9 cellular contexts compared by ENCODE assay signal in genomic region chr17:76567634-76568432, GRCh38. TPM values are rescaled to one million over a fixed set of nuclear protein-coding genes. Genes with fewer than 3 reads are reported as not detected.
DNase-seq lines count a peak whose midpoint lies in the region; ATAC-seq, FAIRE-seq and TF ChIP-seq lines count a peak whose summit lies in the region.
"Had no signal": no experiment of that assay in that cellular context is flagged by ENCODE, and none has a peak within 500 bp of the region (broad histone marks: within the 10 kb centered on the region; RNA-seq: fewer than 3 reads in every experiment).

No MANE protein-coding gene starts in this region.

- no peaks in the 10 kb centered on the region for H3K9me3 Mint-ChIP-seq in CD8-positive, alpha-beta T cell
- no peaks in the 10 kb centered on the region for H3K9me3 Mint-ChIP-seq in naive thymus-derived CD8-positive, alpha-beta T cell

- H4K20me1 ChIP-seq in GM12878 (ENCODE audit: control insufficient read depth, insufficient read depth) (no peaks in the 10 kb centered on the region; the same call in 1 of the 2 replicates), PC-9 (ENCODE audit: insufficient read depth) (peaks cover 16% of the 10 kb centered on the region)

- peaks cover 19% of the 10 kb centered on the region for H3K4me1 ChIP-seq in CD8-positive, alpha-beta T cell (ENCODE audit: insufficient read depth, low read length)
- peaks cover 7% of the 10 kb centered on the region for H3K4me1 ChIP-seq in GM12878 (ENCODE audit: control insufficient read depth, insufficient read depth, low read length)
- H3K4me1 ChIP-seq in SJCRH30 = peaks cover 7% of the 10 kb centered on the region
- H3K4me1 ChIP-seq in PC-9 (replicated peaks; ENCODE audit: insufficient read depth) = no peaks in the 10 kb centered on the region

- peaks cover 35% of the 10 kb centered on the region for H3K36me3 Mint-ChIP-seq in CD8-positive, alpha-beta T cell
- H3K36me3 Mint-ChIP-seq in naive thymus-derived CD8-positive, alpha-beta T cell = peaks cover 0 to 39% (median 13%) of the 10 kb centered on the region in 3 donors

- CTCF ChIA-PET in CD8-positive, alpha-beta T cell (lab: Charles Lee) = interaction anchor here (0.8 to 4.1 kb wide), 4 partner anchors 10 to 45 kb away, joined by 3 to 19 read pairs (median 11); partner anchors contain the start of gene ST6GALNAC2
- CTCF ChIA-PET in GM12878 (lab: Yijun Ruan, JAX) = interaction anchor here (0.6 to 2.6 kb wide), 8 partner anchors 10 to 113 kb away, joined by 3 to 17 read pairs (median 4); partner anchors contain the start of gene ST6GALNAC2
- CTCF ChIA-PET in PC-9 (lab: Charles Lee) = interaction anchor here (0.7 kb wide), 1 partner anchor 57 kb away, joined by 4 read pairs; no protein-coding TSS in a partner anchor

- H3F3A ChIP-seq in PC-9 (ENCODE audit: insufficient read depth, low read depth) = peaks cover 22% of the 10 kb centered on the region

- no TSS peak for BruUV-seq in GM12878 (replicated peaks; lab: Mats Ljungman, UMichigan)
- no TSS peak for BruUV-seq in PC-9 (replicated peaks; lab: Mats Ljungman, UMichigan)

- peak in 1 of 2 experiments; percentile 22; a peak in 1 of 4 replicates for TF ChIP-seq EP300 in GM12878 (IDR thresholded peaks at IDR 0.05; ENCODE audit: borderline replicate concordance in 1 of 2, control insufficient read depth in 1 of 2, low read depth in 2 of 2, low read length in 2 of 2)

- H3K36me3 ChIP-seq in CD8-positive, alpha-beta T cell (ENCODE audit: insufficient read depth, low read length) = no peaks in the 10 kb centered on the region
- peaks cover 3 to 14% of the 10 kb centered on the region in 2 experiments; a peak in 3 of 4 replicates for H3K36me3 ChIP-seq in GM12878 (ENCODE audit: control insufficient read depth in 2 of 2, insufficient read depth in 2 of 2, low read length in 1 of 2)
- peaks cover 29% of the 10 kb centered on the region for H3K36me3 ChIP-seq in SJCRH30
- no peaks in the 10 kb centered on the region for H3K36me3 ChIP-seq in PC-9 (ENCODE audit: low read depth)

- POLR2A ChIA-PET in CD8-positive, alpha-beta T cell (lab: Charles Lee) = interaction anchor here (0.7 to 1.5 kb wide), 3 partner anchors 10 to 45 kb away, joined by 3 to 5 read pairs (median 3); no protein-coding TSS in a partner anchor
- POLR2A ChIA-PET in GM12878 (lab: Charles Lee) (interaction anchor here (1.3 kb wide), 1 partner anchor 9 kb away, joined by 6 read pairs; no protein-coding TSS in a partner anchor), PC-9 (lab: Charles Lee; ENCODE audit: unreplicated experiment) (interaction anchor here (0.5 to 0.6 kb wide), 3 partner anchors 11 to 122 kb away, joined by 4 to 9 read pairs (median 7); no protein-coding TSS in a partner anchor)
- POLR2A ChIA-PET in naive thymus-derived CD8-positive, alpha-beta T cell (lab: Charles Lee) = interaction anchor here (0.6 to 1.8 kb wide), 5 partner anchors 10 to 530 kb away, joined by 3 to 5 read pairs (median 5); partner anchors contain the start of gene PRCD

- no peaks in the 10 kb centered on the region for H3K9me3 ChIP-seq in CD8-positive, alpha-beta T cell (ENCODE audit: low read length)
- H3K9me3 ChIP-seq in GM12878 (replicated peaks; ENCODE audit: control insufficient read depth, insufficient read depth, low read length) (no peaks in the 10 kb centered on the region), SJCRH30 (replicated peaks) (no peaks in the 10 kb centered on the region), PC-9 (ENCODE audit: insufficient read depth, low read depth) (no peaks in the 10 kb centered on the region)

- peak; percentile 35 for ATAC-seq in CD8-positive, alpha-beta T cell
- ATAC-seq in GM12878 = peak; percentile 63
- peak; percentile 46 to 65 for ATAC-seq in naive thymus-derived CD8-positive, alpha-beta T cell

- H3K9ac ChIP-seq in GM12878 (ENCODE audit: control insufficient read depth, insufficient read depth, low read length) = no peak overlapping the region

- H3K4me3 Mint-ChIP-seq in CD8-positive, alpha-beta T cell = no peak overlapping the region
- H3K4me3 Mint-ChIP-seq in naive thymus-derived CD8-positive, alpha-beta T cell = peak overlapping the region in 5 of 10 donors; percentile 40 to 64 (median 41)

- no peak for TF ChIP-seq CTCF in CD8-positive, alpha-beta T cell (IDR thresholded peaks at IDR 0.05)
- TF ChIP-seq CTCF in GM12878 (IDR thresholded peaks at IDR 0.05 in 2 of 3, conservative IDR thresholded peaks at IDR 0.05 in 1 of 3; ENCODE audit: control insufficient read depth in 2 of 3, extremely low read depth in 1 of 3, insufficient read depth in 1 of 3, low read depth in 3 of 3, low read length in 3 of 3) (no peak), GM13976 (IDR thresholded peaks at IDR 0.05; ENCODE audit: borderline replicate concordance, control extremely low read depth, extremely low read depth, insufficient read depth, missing control alignments) (no peak), PC-9 (conservative IDR thresholded peaks at IDR 0.05) (no peak)

- intact Hi-C loops in CD8-positive, alpha-beta T cell (cut with DNase I, micrococcal nuclease) = loop anchor here in 1 of 2 experiments (2.0 kb wide), 1 partner anchor 17 kb away; the partner anchor contains the start of gene ST6GALNAC2
- intact Hi-C loops in GM12878 (cut with micrococcal nuclease; ENCODE audit: unreplicated experiment) (loop anchor here (10.0 kb wide), 1 partner anchor 127 kb away; no protein-coding TSS in a partner anchor), PC-9 (cut with micrococcal nuclease; ENCODE audit: unreplicated experiment) (no loop called here)

- H2AFZ ChIP-seq in GM12878 (ENCODE audit: control insufficient read depth, low read depth, low read length) = no peak overlapping the region
- H2AFZ ChIP-seq in PC-9 = no peak overlapping the region

- WGBS in GM12878 (ENCODE audit: insufficient coverage, insufficient replicate concordance, low lambda C conversion rate, missing lambda C conversion rate) = 52% methylated on average over 14 of the region's 14 CpGs

- no peak for FAIRE-seq in GM12878 (lab: Jason Lieb, UNC)
- FAIRE-seq: HTR-8/SVneo had no signal

- no peak overlapping the region for H3K4me3 ChIP-seq in CD8-positive, alpha-beta T cell (ENCODE audit: low read depth, low read length)
- H3K4me3 ChIP-seq in GM12878 (no peak overlapping the region), SJCRH30 (no peak overlapping the region), PC-9 (no peak overlapping the region)

- RAD21 ChIA-PET in GM12878 (lab: Charles Lee; ENCODE audit: unreplicated experiment) = interaction anchor here (0.5 to 1.6 kb wide), 3 partner anchors 57 to 689 kb away, joined by 3 to 5 read pairs (median 4); no protein-coding TSS in a partner anchor

- no peak for DNase-seq in CD8-positive, alpha-beta T cell
- DNase-seq in KG1 (lab: John Stamatoyannopoulos, UW) (peak; percentile 34), GM12878 (ENCODE audit: low read depth, low spot score) (no peak), GM13976 (ENCODE audit: low spot score) (no peak), NCI-H526 treated with DMSO at 0.1 percent for 48 hours (lab: John Stamatoyannopoulos, UW) (no peak), SJCRH30 (no peak), PC-9 (no peak)
- peak in 2 of 10 donors; percentile 17 to 19 for DNase-seq in naive thymus-derived CD8-positive, alpha-beta T cell

- H3K4me1 Mint-ChIP-seq in CD8-positive, alpha-beta T cell (ENCODE audit: low read depth) = peaks cover 39% of the 10 kb centered on the region
- peaks cover 22 to 43% (median 40%) of the 10 kb centered on the region in 4 donors for H3K4me1 Mint-ChIP-seq in naive thymus-derived CD8-positive, alpha-beta T cell

- TF ChIP-seq POLR2A in GM12878 (IDR thresholded peaks at IDR 0.05; ENCODE audit: low read depth, low read length) = peak; percentile 23; the same call in 1 of the 2 replicates

- no peak for TF ChIP-seq RAD21 in GM12878 (IDR thresholded peaks at IDR 0.05; ENCODE audit: insufficient read depth, low read depth, low read length)

- H3K27ac ChIP-seq in CD8-positive, alpha-beta T cell (ENCODE audit: low read depth, low read length) = no peak overlapping the region
- no peak overlapping the region for H3K27ac ChIP-seq in GM12878 (ENCODE audit: control insufficient read depth, insufficient read depth)
- H3K27ac ChIP-seq in SJCRH30 = no peak overlapping the region
- H3K27ac ChIP-seq in PC-9 = no peak overlapping the region

- peak overlapping the region; percentile 60 for H3K27ac Mint-ChIP-seq in CD8-positive, alpha-beta T cell
- peak overlapping the region; percentile 37 to 82 (median 70) for H3K27ac Mint-ChIP-seq in naive thymus-derived CD8-positive, alpha-beta T cell

- no peaks in the 10 kb centered on the region for H3K9me2 ChIP-seq in PC-9 (ENCODE audit: insufficient read depth)

- in situ Hi-C loops in GM12878 (cut with MboI) (no loop called here), GM13976 (cut with MboI; ENCODE audit: low sequenced_read_pairs, unreplicated experiment) (no loop called here)

- H3K27me3 Mint-ChIP-seq in CD8-positive, alpha-beta T cell (ENCODE audit: low read depth) = no peaks in the 10 kb centered on the region
- H3K27me3 Mint-ChIP-seq in naive thymus-derived CD8-positive, alpha-beta T cell = peaks cover 0 to 3% (median 0%) of the 10 kb centered on the region in 5 donors

- SMC1A ChIA-PET in GM12878 (lab: Charles Lee; ENCODE audit: uncharacterized antibody, unreplicated experiment) = interaction anchor here (1.0 to 2.8 kb wide), 6 partner anchors 10 to 164 kb away, joined by 3 to 14 read pairs (median 4); no protein-coding TSS in a partner anchor

- H3K79me2 ChIP-seq in GM12878 (ENCODE audit: control insufficient read depth, insufficient read depth, low read length) (peaks cover 2% of the 10 kb centered on the region), PC-9 (ENCODE audit: low read depth) (peaks cover 2% of the 10 kb centered on the region)

- H3K27me3 ChIP-seq in CD8-positive, alpha-beta T cell (ENCODE audit: insufficient read depth, low read length) = no peaks in the 10 kb centered on the region
- no peaks in the 10 kb centered on the region for H3K27me3 ChIP-seq in GM12878 (replicated peaks in 1 of 2; ENCODE audit: control insufficient read depth in 2 of 2, insufficient read depth in 2 of 2, low read length in 1 of 2)
- H3K27me3 ChIP-seq in SJCRH30 = no peaks in the 10 kb centered on the region
- H3K27me3 ChIP-seq in PC-9 (ENCODE audit: insufficient read depth, low read depth) = no peaks in the 10 kb centered on the region

- H3K4me2 ChIP-seq in GM12878 (ENCODE audit: control insufficient read depth, insufficient read depth) = no peak overlapping the region
- no peak overlapping the region for H3K4me2 ChIP-seq in PC-9

RNA-seq across cellular contexts. Expression of gene ST6GALNAC2, which starts 17.8 kb away (rescaled TPM):
- total RNA-seq in CD8-positive, alpha-beta T cell = 1 to 10 TPM in 1 of 2 experiments, under 1 TPM in 1; 0.50 to 1.7 TPM
- total RNA-seq in GM12878 (2013; cell fraction: nucleolus; rRNA removed) = not detected in 2 replicates
- 0.23 TPM in 1 of 2 replicates, not detected in the other for total RNA-seq in GM12878 (2014; rRNA removed)
- total RNA-seq in GM12878 (2014; rRNA removed; fragmentation: Illumina TruSeq; extraction: Trizol) = not detected in 2 replicates
- 0.13 and 0.41 TPM in 2 replicates for total RNA-seq in GM12878 (2021)
- 0.12 TPM for polyA plus RNA-seq in GM12878 (2011; ENCODE audit: low read depth)
- polyA plus RNA-seq in GM12878 (2011; rRNA removed) = 0.08 and 0.17 TPM in 2 replicates
- polyA plus RNA-seq in GM12878 (2011; cell fraction: cytosol; rRNA removed) = 0.06 and 0.12 TPM in 2 replicates
- 0.15 and 1.2 TPM in 2 replicates for polyA plus RNA-seq in GM12878 (2011; cell fraction: nucleus; rRNA removed)
- polyA plus RNA-seq in GM12878 (2012) = 0.28 TPM in 1 of 2 replicates, not detected in the other
- not detected in 2 replicates for polyA plus RNA-seq in GM12878 (2014; fragmentation: Illumina TruSeq; extraction: Trizol)
- polyA plus RNA-seq in GM12878 (2014; fragmentation: Nextera tagmentation; extraction: Ambion mirVana) = not detected
- 0.18 TPM in 1 of 2 replicates, not detected in the other for polyA plus RNA-seq in GM12878 (2014; rRNA removed)
- polyA plus RNA-seq in GM12878 (2016; fragmentation: Nextera tagmentation; extraction: Ambion mirVana) = under 1 TPM in 1 of 2 experiments, not detected in 1; 0.24 TPM
- not detected in 2 replicates for polyA minus RNA-seq in GM12878 (2011; rRNA and poly(A)+ RNA removed)
- not detected in 2 replicates for polyA minus RNA-seq in GM12878 (2011; cell fraction: cytosol; rRNA and poly(A)+ RNA removed)
- not detected in 2 replicates for polyA minus RNA-seq in GM12878 (2011; cell fraction: nucleus; rRNA and poly(A)+ RNA removed)
- total RNA-seq in naive thymus-derived CD8-positive, alpha-beta T cell = under 1 TPM in 1 of 2 experiments, not detected in 1; 0.44 TPM
- 1 to 10 TPM in 1 of 3 donors, not detected in 2; 1.1 TPM for polyA plus RNA-seq in naive thymus-derived CD8-positive, alpha-beta T cell
- 0.20 TPM in 1 of 2 replicates, not detected in the other for total RNA-seq in SJCRH30 (2014; rRNA removed; shearing (Covaris generic))
- total RNA-seq in PC-9 (2021) = 15.5 and 18.7 TPM in 2 replicates

RNA-seq across cellular contexts. Expression of gene PRCD, which starts 28.0 kb away (rescaled TPM):
- not detected for total RNA-seq in CD8-positive, alpha-beta T cell
- 2.4 TPM in 2 replicates for total RNA-seq in GM12878 (2013; cell fraction: nucleolus; rRNA removed)
- 0.44 TPM in 1 of 2 replicates, not detected in the other for total RNA-seq in GM12878 (2014; rRNA removed)
- 0.18 TPM in 1 of 2 replicates, not detected in the other for total RNA-seq in GM12878 (2014; rRNA removed; fragmentation: Illumina TruSeq; extraction: Trizol)
- 0.37 and 0.95 TPM in 2 replicates for total RNA-seq in GM12878 (2021)
- polyA plus RNA-seq in GM12878 (2011; ENCODE audit: low read depth) = not detected
- polyA plus RNA-seq in GM12878 (2011; rRNA removed) = 0.22 and 0.49 TPM in 2 replicates
- polyA plus RNA-seq in GM12878 (2011; cell fraction: cytosol; rRNA removed) = 0.24 and 0.48 TPM in 2 replicates
- 0.50 and 1.4 TPM in 2 replicates for polyA plus RNA-seq in GM12878 (2011; cell fraction: nucleus; rRNA removed)
- polyA plus RNA-seq in GM12878 (2012) = 0.45 TPM in 1 of 2 replicates, not detected in the other
- polyA plus RNA-seq in GM12878 (2014; fragmentation: Illumina TruSeq; extraction: Trizol) = not detected in 2 replicates
- polyA plus RNA-seq in GM12878 (2014; fragmentation: Nextera tagmentation; extraction: Ambion mirVana) = under 1 TPM in 1 of 2 experiments, not detected in 1; 0.31 TPM
- polyA plus RNA-seq in GM12878 (2014; rRNA removed) = 0.51 TPM in 1 of 2 replicates, not detected in the other
- polyA plus RNA-seq in GM12878 (2016; fragmentation: Nextera tagmentation; extraction: Ambion mirVana) = under 1 TPM; 0.37 to 0.55 TPM
- not detected in 2 replicates for polyA minus RNA-seq in GM12878 (2011; rRNA and poly(A)+ RNA removed)
- polyA minus RNA-seq in GM12878 (2011; cell fraction: cytosol; rRNA and poly(A)+ RNA removed) = not detected in 2 replicates
- not detected in 2 replicates for polyA minus RNA-seq in GM12878 (2011; cell fraction: nucleus; rRNA and poly(A)+ RNA removed)
- 1 to 10 TPM; 4.0 to 5.3 TPM for total RNA-seq in naive thymus-derived CD8-positive, alpha-beta T cell
- polyA plus RNA-seq in naive thymus-derived CD8-positive, alpha-beta T cell = 10 to 100 TPM in 1 of 3 donors, 1 to 10 TPM in 2; 5.0 to 11.4 (median 7.1) TPM
- 2.1 and 3.4 TPM in 2 replicates for total RNA-seq in SJCRH30 (2014; rRNA removed; shearing (Covaris generic))
- 2.6 and 2.7 TPM in 2 replicates for total RNA-seq in PC-9 (2021)

RNA-seq across cellular contexts. Expression of gene CYGB, which starts 30.3 kb away (rescaled TPM):
- total RNA-seq in CD8-positive, alpha-beta T cell = under 1 TPM; 0.47 to 0.57 TPM
- not detected in 2 replicates for total RNA-seq in GM12878 (2013; cell fraction: nucleolus; rRNA removed)
- total RNA-seq in GM12878 (2014; rRNA removed) = 0.34 TPM in 1 of 2 replicates, not detected in the other
- not detected in 2 replicates for total RNA-seq in GM12878 (2014; rRNA removed; fragmentation: Illumina TruSeq; extraction: Trizol)
- not detected in 2 replicates for total RNA-seq in GM12878 (2021)
- not detected for polyA plus RNA-seq in GM12878 (2011; ENCODE audit: low read depth)
- not detected in 2 replicates for polyA plus RNA-seq in GM12878 (2011; rRNA removed)
- polyA plus RNA-seq in GM12878 (2011; cell fraction: cytosol; rRNA removed) = 0.09 TPM in 1 of 2 replicates, not detected in the other
- 0.25 TPM in 1 of 2 replicates, not detected in the other for polyA plus RNA-seq in GM12878 (2011; cell fraction: nucleus; rRNA removed)
- not detected in 2 replicates for polyA plus RNA-seq in GM12878 (2012)
- polyA plus RNA-seq in GM12878 (2014; fragmentation: Illumina TruSeq; extraction: Trizol) = not detected in 2 replicates
- polyA plus RNA-seq in GM12878 (2014; fragmentation: Nextera tagmentation; extraction: Ambion mirVana) = not detected
- polyA plus RNA-seq in GM12878 (2014; rRNA removed) = not detected in 2 replicates
- not detected for polyA plus RNA-seq in GM12878 (2016; fragmentation: Nextera tagmentation; extraction: Ambion mirVana)
- polyA minus RNA-seq in GM12878 (2011; rRNA and poly(A)+ RNA removed) = 0.31 TPM in 1 of 2 replicates, not detected in the other
- not detected in 2 replicates for polyA minus RNA-seq in GM12878 (2011; cell fraction: cytosol; rRNA and poly(A)+ RNA removed)
- not detected in 2 replicates for polyA minus RNA-seq in GM12878 (2011; cell fraction: nucleus; rRNA and poly(A)+ RNA removed)
- total RNA-seq in naive thymus-derived CD8-positive, alpha-beta T cell = 1 to 10 TPM in 1 of 2 experiments, under 1 TPM in 1; 0.52 to 2.1 TPM
- polyA plus RNA-seq in naive thymus-derived CD8-positive, alpha-beta T cell = 1 to 10 TPM in 1 of 3 donors, under 1 TPM in 2; 0.40 to 1.0 (median 0.53) TPM
- total RNA-seq in SJCRH30 (2014; rRNA removed; shearing (Covaris generic)) = not detected in 2 replicates
- 0.93 and 1.1 TPM in 2 replicates for total RNA-seq in PC-9 (2021)
